8 cellular contexts compared by ENCODE assay signal in the genomic region with DNA sequence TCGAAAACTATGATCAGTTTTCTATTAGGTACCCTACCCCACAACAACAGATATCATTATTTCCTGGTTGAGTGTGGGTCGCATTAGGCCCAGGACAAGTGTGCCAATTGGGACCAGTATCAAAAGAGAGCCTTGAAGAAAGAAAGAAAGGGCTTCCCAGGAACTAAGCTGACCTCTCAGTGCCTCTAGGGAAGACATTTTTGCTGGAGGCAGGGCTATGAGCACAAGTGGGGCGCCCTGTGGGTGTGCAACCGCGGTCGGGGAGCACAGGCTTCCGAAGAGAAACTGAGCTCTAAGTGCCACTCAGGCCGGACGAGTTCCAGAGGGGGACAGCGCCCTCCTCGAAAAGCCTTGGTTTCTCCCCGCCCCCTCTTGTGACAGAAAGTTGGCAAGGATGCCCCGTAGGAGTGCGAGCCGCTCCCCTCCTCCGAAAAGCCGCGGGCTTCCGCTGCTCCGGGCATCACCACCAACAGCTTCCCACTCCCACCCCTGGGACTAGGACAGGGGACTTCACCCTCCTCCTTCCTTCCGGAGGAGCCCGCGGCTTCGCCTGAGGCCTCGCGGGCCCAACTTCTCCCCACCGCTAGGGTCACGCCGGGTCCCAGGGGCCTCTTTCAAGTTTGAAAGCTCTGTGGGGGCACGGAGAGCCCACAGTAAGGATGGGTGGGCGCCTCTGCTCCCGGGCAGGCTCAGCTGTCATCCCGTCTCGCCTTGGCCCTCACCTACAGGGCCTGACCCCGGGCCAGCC. TPM values are rescaled to one million over a fixed set of nuclear protein-coding genes. Genes with fewer than 3 reads are reported as not detected.
DNase-seq lines count a peak whose midpoint lies in the region; ATAC-seq and TF ChIP-seq lines count a peak whose summit lies in the region.

No MANE protein-coding gene starts in this region.

- no peak for ATAC-seq in GM18511 (IDR thresholded peaks at IDR 0.05; ENCODE audit: unreplicated experiment)

- no peak overlapping the region for H3K27ac Mint-ChIP-seq in CD4-positive, alpha-beta memory T cell

- CTCF ChIA-PET in CD4-positive, alpha-beta memory T cell (lab: Charles Lee; ENCODE audit: partially characterized antibody), result interaction anchor here (1.1 to 3.5 kb wide), 3 partner anchors 16 to 340 kb away, joined by 3 to 11 read pairs (median 3); no protein-coding TSS in a partner anchor

- POLR2A ChIA-PET in CD4-positive, alpha-beta memory T cell (lab: Charles Lee; ENCODE audit: partially characterized antibody), result no interaction called here

- H3K4me1 ChIP-seq in CD4-positive, alpha-beta memory T cell (ENCODE audit: insufficient read depth, low read length), result peaks cover 48% of the 10 kb centered on the region
- peaks cover 10% of the 10 kb centered on the region for H3K4me1 ChIP-seq in NT2/D1 (ENCODE audit: insufficient read depth, insufficient read length)
- peaks cover 6% of the 10 kb centered on the region for H3K4me1 ChIP-seq in ovary (ENCODE audit: insufficient read depth)

- H3K4me3 ChIP-seq in CD4-positive, alpha-beta memory T cell (ENCODE audit: low read length in 2 of 2), result no peak overlapping the region
- H3K4me3 ChIP-seq in NT2/D1 (ENCODE audit: insufficient read length, low read depth) (peak overlapping the region; percentile 21), ovary (peak overlapping the region; percentile 87)

- no peaks in the 10 kb centered on the region for H3K9me3 ChIP-seq in CD4-positive, alpha-beta memory T cell (ENCODE audit: control insufficient read depth in 1 of 2, low read length in 2 of 2)
- H3K9me3 ChIP-seq in NT2/D1 (ENCODE audit: insufficient read depth, low read length), result no peaks in the 10 kb centered on the region
- no peaks in the 10 kb centered on the region for H3K9me3 ChIP-seq in ovary

- no peak for DNase-seq in CD4-positive, alpha-beta memory T cell
- DNase-seq in NT2/D1 (ENCODE audit: low read depth, low spot score) (no peak), fibroblast of the conjunctiva (ENCODE audit: low read depth) (peak; percentile 51), ovary (peak; percentile 78 to 83 (median 79)), SKM-1 (lab: John Stamatoyannopoulos, UW; ENCODE audit: unreplicated experiment) (no peak), mesenteric fat pad (ENCODE audit: low spot score) (no peak)
- no peak for DNase-seq in activated T-cell treated with anti-CD3 and anti-CD28 coated beads, Interleukin-2, amount 50 U/mL, for 1 hour

- peaks cover 73% of the 10 kb centered on the region for H3K27me3 ChIP-seq in CD4-positive, alpha-beta memory T cell (ENCODE audit: insufficient read depth, low read length)
- H3K27me3 ChIP-seq in NT2/D1 (ENCODE audit: insufficient read depth, insufficient read length) (peaks cover 96% of the 10 kb centered on the region), ovary (no peaks in the 10 kb centered on the region)

- peaks cover 56 to 60% of the 10 kb centered on the region in 2 donors for H3K27me3 Mint-ChIP-seq in CD4-positive, alpha-beta memory T cell

- peaks cover 10 to 30% (median 17%) of the 10 kb centered on the region in 4 donors for H3K4me1 Mint-ChIP-seq in CD4-positive, alpha-beta memory T cell

- H3K36me3 ChIP-seq in CD4-positive, alpha-beta memory T cell (ENCODE audit: insufficient read depth, low read length), result no peaks in the 10 kb centered on the region
- H3K36me3 ChIP-seq in NT2/D1 (ENCODE audit: insufficient read depth, insufficient read length, low read length), result no peaks in the 10 kb centered on the region
- H3K36me3 ChIP-seq in ovary, result no peaks in the 10 kb centered on the region

- no peaks in the 10 kb centered on the region for H3K36me3 Mint-ChIP-seq in CD4-positive, alpha-beta memory T cell

- TF ChIP-seq CTCF in ovary (IDR thresholded peaks at IDR 0.05), result no peak

- intact Hi-C loops in CD4-positive, alpha-beta memory T cell (cut with micrococcal nuclease), result no loop called here
- intact Hi-C loops in ovary (cut with DNase I), result loop anchor here in 3 of 4 donors (2.0 to 10.0 kb wide), 3 partner anchors 47 to 484 kb away; no protein-coding TSS in a partner anchor

- TF ChIP-seq POLR2A in ovary (IDR thresholded peaks at IDR 0.05), result peak; percentile 24

- peaks cover 0 to 6% (median 0%) of the 10 kb centered on the region in 8 donors for H3K9me3 Mint-ChIP-seq in CD4-positive, alpha-beta memory T cell

- no peak overlapping the region for H3K27ac ChIP-seq in CD4-positive, alpha-beta memory T cell (ENCODE audit: low read depth, low read length)
- H3K27ac ChIP-seq in ovary, result peak overlapping the region; percentile 89 to 95

- no peak overlapping the region for H3K9ac ChIP-seq in NT2/D1 (ENCODE audit: insufficient read length, low read depth)

- H3K4me3 Mint-ChIP-seq in CD4-positive, alpha-beta memory T cell, result peak overlapping the region in 6 of 8 donors; percentile 26 to 72 (median 44)

- WGBS in ovary, 3 donors, result 3 to 6% (median 6%) methylated on average over 35 of the region's 35 CpGs

- TF ChIP-seq EP300 in ovary (IDR thresholded peaks at IDR 0.05), result no peak

RNA-seq across cellular contexts. Expression of gene NR2F1-AS1, which starts 2.0 kb away (rescaled TPM):
- total RNA-seq in CD4-positive, alpha-beta memory T cell, result not detected
- polyA plus RNA-seq in CD4-positive, alpha-beta memory T cell, result not detected
- total RNA-seq in ovary (10 to 100 TPM; 22.4 to 45.7 (median 26.5) TPM), mesenteric fat pad (23.2 TPM)
- polyA plus RNA-seq in ovary, result 10 to 100 TPM; 20.7 to 25.0 TPM

RNA-seq across cellular contexts. Expression of gene NR2F1, which starts 4.0 kb away (rescaled TPM):
- total RNA-seq in CD4-positive, alpha-beta memory T cell, result not detected
- polyA plus RNA-seq in CD4-positive, alpha-beta memory T cell, result not detected
- total RNA-seq in ovary (100 to 1,000 TPM in 2 of 7 donors, 10 to 100 TPM in 5; 51.6 to 179 (median 71.5) TPM), mesenteric fat pad (71.5 TPM)
- polyA plus RNA-seq in ovary, result 10 to 100 TPM; 47.6 to 96.5 TPM

Comparison
In these comparisons a context has a peak if more than half of its experiments do, and no peak if none do; other contexts are left out.
1. DNase-seq: peak in fibroblast of the conjunctiva (single experiment) and ovary (5 of 5); none in CD4-positive, alpha-beta memory T cell (0 of 5), NT2/D1 (single experiment), SKM-1 (single experiment), mesenteric fat pad (single experiment) and activated T-cell treated with anti-CD3 and anti-CD28 coated beads, Interleukin-2, amount 50 U/mL, for 1 hour (single experiment).
2. H3K4me3 ChIP-seq: peak in NT2/D1 (single experiment) and ovary (single experiment); none in CD4-positive, alpha-beta memory T cell (0 of 2).
3. RNA of gene NR2F1-AS1, which starts 2.0 kb away (total RNA-seq): 22.4 to 45.7 TPM in ovary and 23.2 TPM in mesenteric fat pad (single experiment); not detected in CD4-positive, alpha-beta memory T cell; every median in the first group is over 10 times any median in the second.
4. RNA of gene NR2F1, which starts 4.0 kb away (total RNA-seq): 51.6 to 179 TPM in ovary and 71.5 TPM in mesenteric fat pad (single experiment); not detected in CD4-positive, alpha-beta memory T cell; every median in the first group is over 10 times any median in the second.